Comparison of ENCODE assay signal across 15 cellular contexts in the genomic region with DNA sequence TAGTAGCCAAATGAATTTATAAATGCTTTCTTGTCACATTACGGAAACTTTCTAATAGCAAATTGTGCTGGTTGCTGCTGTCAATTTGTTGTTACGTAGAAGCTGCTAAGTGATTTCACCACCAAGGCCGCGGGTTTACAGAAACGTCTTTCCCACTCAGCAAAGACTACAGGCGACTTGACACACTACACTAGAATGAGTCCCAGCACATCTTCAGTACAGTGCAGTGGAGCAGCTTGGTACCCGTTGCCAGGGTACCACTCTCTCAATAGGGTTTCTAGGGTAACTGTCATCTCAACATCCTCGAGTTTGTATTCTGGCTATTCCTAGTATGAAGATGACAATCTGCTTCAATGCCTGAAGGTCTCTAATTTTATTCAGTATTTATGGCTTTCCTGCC. TPM values are rescaled to one million over a fixed set of nuclear protein-coding genes. Genes with fewer than 3 reads are reported as not detected.
A peak's percentile ranks its signal among the peaks of the same experiment; 100 is the strongest.
DNase-seq lines count a peak whose midpoint lies in the region; ATAC-seq and TF ChIP-seq lines count a peak whose summit lies in the region.
"Had no signal": no experiment of that assay in that cellular context is flagged by ENCODE, and none has a peak within 500 bp of the region (broad histone marks: within the 10 kb centered on the region; RNA-seq: fewer than 3 reads in every experiment).

No MANE protein-coding gene starts in this region.

- H3K27ac ChIP-seq in caudate nucleus (ENCODE audit: low read depth, low read length) (peak overlapping the region; percentile 8), neural cell (ENCODE audit: low read length) (peak overlapping the region; percentile 29), psoas muscle (no peak overlapping the region)
- H3K27ac ChIP-seq: C4-2B, HL-60 had no signal

- no peaks in the 10 kb centered on the region for H4K20me1 ChIP-seq in neural cell (ENCODE audit: insufficient read depth)

- H3K9ac ChIP-seq in neural cell (ENCODE audit: low read length) = no peak overlapping the region

- peaks cover 22% of the 10 kb centered on the region for H3K27me3 Mint-ChIP-seq in activated CD8-positive, alpha-beta T cell treated with anti-CD3 and anti-CD28 coated beads for 36 hours

- H3K27me3 ChIP-seq in neural cell (ENCODE audit: insufficient read depth, low read depth, low read length) = no peaks in the 10 kb centered on the region
- H3K27me3 ChIP-seq in psoas muscle (ENCODE audit: insufficient read depth in 3 of 3, low read length in 2 of 3) = no peaks in the 10 kb centered on the region
- H3K27me3 ChIP-seq: BE2C had no signal

- intact Hi-C loops in psoas muscle (cut with DNase I) = no loop called here
- intact Hi-C loops in activated CD8-positive, alpha-beta T cell treated with anti-CD3 and anti-CD28 coated beads for 36 hours (cut with micrococcal nuclease) = no loop called here

- no peaks in the 10 kb centered on the region for H3K4me1 ChIP-seq in psoas muscle
- H3K4me1 ChIP-seq: BE2C, HAP-1 had no signal

- TF ChIP-seq EP300 in neural cell (conservative IDR thresholded peaks at IDR 0.05; ENCODE audit: poor library complexity, severe bottlenecking) = peak; percentile 50

- no peak for TF ChIP-seq POLR2A in NB4 (IDR thresholded peaks at IDR 0.05; ENCODE audit: extremely low read depth, insufficient read length)

- H3K36me3 Mint-ChIP-seq in activated CD8-positive, alpha-beta T cell treated with anti-CD3 and anti-CD28 coated beads for 36 hours (ENCODE audit: low read depth) = no peaks in the 10 kb centered on the region
- H3K36me3 Mint-ChIP-seq: CD8-positive, alpha-beta T cell had no signal

- H3K9me2 ChIP-seq in neural cell (ENCODE audit: insufficient read depth, low read length) = no peaks in the 10 kb centered on the region

- H3K36me3 ChIP-seq in neural cell (ENCODE audit: insufficient read depth, low read length) (no peaks in the 10 kb centered on the region), psoas muscle (ENCODE audit: insufficient read depth in 1 of 2, low read depth in 1 of 2) (no peaks in the 10 kb centered on the region)
- H3K36me3 ChIP-seq: BE2C, HAP-1 had no signal

- H3K9me3 ChIP-seq in neural cell (ENCODE audit: low read length) = no peaks in the 10 kb centered on the region
- no peaks in the 10 kb centered on the region for H3K9me3 ChIP-seq in psoas muscle
- H3K9me3 ChIP-seq: BE2C, HAP-1 had no signal

- no peak overlapping the region for H3K4me2 ChIP-seq in neural cell (ENCODE audit: low read length)

- no peak overlapping the region for H3K27ac Mint-ChIP-seq in activated CD8-positive, alpha-beta T cell treated with anti-CD3 and anti-CD28 coated beads for 36 hours
- H3K27ac Mint-ChIP-seq: CD8-positive, alpha-beta T cell had no signal

- no peak overlapping the region for H3K4me3 ChIP-seq in NB4 (ENCODE audit: low read depth, low read length)
- peak overlapping the region; percentile 6 for H3K4me3 ChIP-seq in neural cell (ENCODE audit: low read length)
- no peak overlapping the region for H3K4me3 ChIP-seq in psoas muscle
- H3K4me3 ChIP-seq: HAP-1 had no signal

- no peaks in the 10 kb centered on the region for H3F3A ChIP-seq in neural cell (ENCODE audit: insufficient read depth, low read length, poor library complexity, severe bottlenecking)

- no peak overlapping the region for H3K4me3 Mint-ChIP-seq in activated CD8-positive, alpha-beta T cell treated with anti-CD3 and anti-CD28 coated beads for 36 hours
- H3K4me3 Mint-ChIP-seq: CD8-positive, alpha-beta T cell had no signal

- POLR2A ChIA-PET in activated CD8-positive, alpha-beta T cell treated with anti-CD3 and anti-CD28 coated beads for 36 hours (lab: Charles Lee) = no interaction called here

- no peaks in the 10 kb centered on the region for H3K9me3 Mint-ChIP-seq in activated CD8-positive, alpha-beta T cell treated with anti-CD3 and anti-CD28 coated beads for 36 hours
- H3K9me3 Mint-ChIP-seq: CD8-positive, alpha-beta T cell had no signal

- no peaks in the 10 kb centered on the region for H3K4me1 Mint-ChIP-seq in activated CD8-positive, alpha-beta T cell treated with anti-CD3 and anti-CD28 coated beads for 36 hours (ENCODE audit: low read depth)

- TF ChIP-seq CTCF in NB4 (IDR thresholded peaks at IDR 0.05; ENCODE audit: low read depth, low read length) = no peak
- peak; percentile 47 for TF ChIP-seq CTCF in neural cell (IDR thresholded peaks at IDR 0.05; ENCODE audit: poor library complexity, severe bottlenecking)
- no peak for TF ChIP-seq CTCF in psoas muscle (IDR thresholded peaks at IDR 0.05)
- TF ChIP-seq CTCF in activated CD8-positive, alpha-beta T cell treated with anti-CD3 and anti-CD28 coated beads for 36 hours (IDR thresholded peaks at IDR 0.05) = no peak

- CTCF ChIA-PET in activated CD8-positive, alpha-beta T cell treated with anti-CD3 and anti-CD28 coated beads for 36 hours (lab: Charles Lee) = no interaction called here

- TF ChIP-seq RAD21 in neural cell (conservative IDR thresholded peaks at IDR 0.05) = peak; percentile 31

- H2AFZ ChIP-seq in neural cell (ENCODE audit: low read depth, low read length) = peak overlapping the region; percentile 3

- peak; percentile 49 for DNase-seq in Ammon's horn (ENCODE audit: low spot score)
- DNase-seq in NB4 (ENCODE audit: low read depth) = peak; percentile 72
- DNase-seq in caudate nucleus (lab: John Stamatoyannopoulos, UW) = peak in 9 of 61 donors; percentile 3 to 35 (median 12)
- DNase-seq in psoas muscle = no peak
- no peak for DNase-seq in activated CD8-positive, alpha-beta T cell treated with anti-CD3 and anti-CD28 coated beads for 36 hours
- DNase-seq: BE2C; CD8-positive, alpha-beta T cell; COR-L47; DND-41; GDM1 had no signal

- ATAC-seq in psoas muscle (no peak), HG03135 (IDR thresholded peaks at IDR 0.05; ENCODE audit: unreplicated experiment) (no peak)
- ATAC-seq in activated CD8-positive, alpha-beta T cell treated with anti-CD3 and anti-CD28 coated beads for 36 hours = no peak
- ATAC-seq: CD8-positive, alpha-beta T cell had no signal

- H3K79me2 ChIP-seq in neural cell (replicated peaks; ENCODE audit: insufficient read depth, low read length) = no peaks in the 10 kb centered on the region

- WGBS in psoas muscle, 3 donors = 80 to 87% (median 84%) methylated on average over 8 of the region's 8 CpGs

TF ChIP-seq in neural cell, 6 proteins besides CTCF, POLR2A, EP300 and RAD21:
- TF ChIP-seq POLR2AphosphoS5 (IDR thresholded peaks at IDR 0.05) = peak; percentile 56
- TF ChIP-seq MXI1 (conservative IDR thresholded peaks at IDR 0.05; ENCODE audit: poor library complexity, severe bottlenecking) = peak; percentile 24
- no peak for TF ChIP-seq EZH2 (IDR thresholded peaks at IDR 0.05; ENCODE audit: borderline replicate concordance, insufficient read depth, low read length, poor library complexity, severe bottlenecking)

RNA-seq across cellular contexts. Expression of gene ZDHHC14, which starts 22.7 kb away (rescaled TPM):
- 4.1 and 7.9 TPM in 2 replicates for polyA plus RNA-seq in neural cell
- polyA minus RNA-seq in neural cell = 5.9 and 7.8 TPM in 2 replicates
- 10 to 100 TPM in 1 of 4 donors, 1 to 10 TPM in 3; 4.0 to 14.6 (median 4.7) TPM for total RNA-seq in psoas muscle
- 1 to 10 TPM; 2.5 to 5.0 (median 4.0) TPM for polyA plus RNA-seq in psoas muscle
- total RNA-seq in activated CD8-positive, alpha-beta T cell treated with anti-CD3 and anti-CD28 coated beads for 36 hours = 1 to 10 TPM; 1.7 to 2.5 TPM

RNA-seq across cellular contexts. Expression of gene TMEM242, which starts 35.0 kb away (rescaled TPM):
- polyA plus RNA-seq in neural cell = 17.6 and 19.4 TPM in 2 replicates
- 14.9 and 18.9 TPM in 2 replicates for polyA minus RNA-seq in neural cell
- 10 to 100 TPM; 11.0 to 14.7 (median 13.6) TPM for total RNA-seq in psoas muscle
- polyA plus RNA-seq in psoas muscle = 10 to 100 TPM in 2 of 3 donors, 1 to 10 TPM in 1; 7.8 to 14.8 (median 14.0) TPM
- 1 to 10 TPM; 7.8 to 8.0 TPM for total RNA-seq in activated CD8-positive, alpha-beta T cell treated with anti-CD3 and anti-CD28 coated beads for 36 hours

Comparison
In these comparisons a context has a peak if more than half of its experiments do, and no peak if none do; other contexts are left out.
1. DNase-seq: peak in Ammon's horn (single experiment) and NB4 (single experiment); none in psoas muscle (0 of 2) and activated CD8-positive, alpha-beta T cell treated with anti-CD3 and anti-CD28 coated beads for 36 hours (single experiment).